24 cellular contexts compared by ENCODE assay signal in the genomic region with DNA sequence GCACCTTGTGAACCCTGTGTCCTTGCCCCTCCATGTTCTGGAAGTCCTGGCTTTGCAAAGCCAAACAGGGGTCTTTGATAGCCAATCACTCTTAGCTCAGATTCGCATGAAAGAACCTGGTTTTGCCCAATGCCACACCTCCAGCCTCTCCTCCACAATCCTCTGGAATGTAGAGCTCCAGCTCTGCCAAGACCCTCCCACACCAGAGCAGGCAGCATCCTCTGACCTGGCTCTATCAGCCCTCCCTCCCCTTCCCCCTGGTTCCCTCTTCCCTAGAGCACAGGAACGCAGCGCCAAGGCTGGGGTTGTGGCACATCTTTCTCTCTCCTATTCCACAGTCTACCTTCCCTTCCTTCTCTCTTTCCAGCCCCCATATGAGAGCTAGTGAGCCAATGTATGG.
A peak's percentile ranks its signal among the peaks of the same experiment; 100 is the strongest.
DNase-seq lines count a peak whose midpoint lies in the region; TF ChIP-seq lines count a peak whose summit lies in the region.
"Had no signal": no experiment of that assay in that cellular context is flagged by ENCODE, and none has a peak within 500 bp of the region (broad histone marks: within the 10 kb centered on the region; RNA-seq: fewer than 3 reads in every experiment).

No MANE protein-coding gene starts in this region.

- H3K9me3 ChIP-seq in BLaER1 (no peaks in the 10 kb centered on the region), neural progenitor cell (ENCODE audit: low read depth) (no peaks in the 10 kb centered on the region), ascending aorta (no peaks in the 10 kb centered on the region)

- no peaks in the 10 kb centered on the region for H3F3A ChIP-seq in neural progenitor cell (ENCODE audit: low read depth)

- H3K36me3 Mint-ChIP-seq in neural progenitor cell = no peaks in the 10 kb centered on the region
- H3K36me3 Mint-ChIP-seq: IgD-negative memory B cell had no signal

- H3K27ac ChIP-seq in BLaER1 (no peak overlapping the region), neural progenitor cell (no peak overlapping the region), ascending aorta (no peak overlapping the region)
- H3K27ac ChIP-seq: 22Rv1, PC-9 had no signal

- no peaks in the 10 kb centered on the region for H3K27me3 Mint-ChIP-seq in neural progenitor cell (ENCODE audit: insufficient read depth, low read depth)

- peaks cover 59% of the 10 kb centered on the region for H3K4me1 ChIP-seq in BLaER1
- H3K4me1 ChIP-seq in neural progenitor cell = no peaks in the 10 kb centered on the region
- H3K4me1 ChIP-seq in ascending aorta = no peaks in the 10 kb centered on the region

- no peak overlapping the region for H3K27ac Mint-ChIP-seq in neural progenitor cell
- H3K27ac Mint-ChIP-seq: B cell had no signal

- intact Hi-C loops in ascending aorta (cut with DNase I) = no loop called here

- H3K9me3 Mint-ChIP-seq in neural progenitor cell = peaks cover 2% of the 10 kb centered on the region
- H3K9me3 Mint-ChIP-seq: IgD-negative memory B cell had no signal

- peaks cover 16% of the 10 kb centered on the region for H4K20me1 ChIP-seq in BLaER1
- no peaks in the 10 kb centered on the region for H4K20me1 ChIP-seq in neural progenitor cell (ENCODE audit: low read depth)

- H3K4me3 Mint-ChIP-seq in neural progenitor cell = no peak overlapping the region
- H3K4me3 Mint-ChIP-seq: B cell, IgD-negative memory B cell had no signal

- TF ChIP-seq CTCF in neural progenitor cell (IDR thresholded peaks at IDR 0.05) (no peak), ascending aorta (IDR thresholded peaks at IDR 0.05) (no peak)

- no peaks in the 10 kb centered on the region for H3K79me2 ChIP-seq in neural progenitor cell (ENCODE audit: low read depth)

- no peak overlapping the region for H3K4me3 ChIP-seq in BLaER1
- H3K4me3 ChIP-seq in neural progenitor cell = no peak overlapping the region
- H3K4me3 ChIP-seq in ascending aorta = no peak overlapping the region
- H3K4me3 ChIP-seq: PC-9 had no signal

- H3K27me3 ChIP-seq in BLaER1 = peaks cover 24% of the 10 kb centered on the region
- H3K27me3 ChIP-seq in neural progenitor cell = no peaks in the 10 kb centered on the region
- no peaks in the 10 kb centered on the region for H3K27me3 ChIP-seq in ascending aorta

- peaks cover 8% of the 10 kb centered on the region for H3K4me1 Mint-ChIP-seq in neural progenitor cell

- DNase-seq in NCI-H226 (peak; percentile 63), astrocyte of the hippocampus (ENCODE audit: low read depth, low spot score) (peak; percentile 48), neural progenitor cell (ENCODE audit: low spot score) (peak; percentile 19), ascending aorta (ENCODE audit: low spot score in 2 of 2) (no peak), GDM1 (lab: John Stamatoyannopoulos, UW) (no peak), NOMO-1 (lab: John Stamatoyannopoulos, UW; ENCODE audit: unreplicated experiment in 2 of 2) (no peak)
- DNase-seq in activated CD8-positive, alpha-beta memory T cell treated with anti-CD3 and anti-CD28 coated beads, Interleukin-2, amount 50 U/mL, for 4 hours = no peak
- DNase-seq: Calu3; DMS79 treated with DMSO at 0.1 percent for 48 hours; NCI-H1092 treated with DMSO at 0.1 percent for 48 hours; NCI-H1436 treated with DMSO at 0.1 percent for 48 hours; NCI-H187 treated with DMSO at 0.1 percent for 48 hours; NCI-H2171 treated with DMSO at 0.1 percent for 48 hours; NCI-H446; NCI-H526; NCI-H82; NK-92 treated with Interleukin-12 subunit alpha and Interleukin-12 subunit beta, amount 100 ng/mL, for 24 hours; PC-9; RPMI8226; SHP77 had no signal

- H2AFZ ChIP-seq in neural progenitor cell (replicated peaks) = peak overlapping the region; percentile 9
- H2AFZ ChIP-seq: PC-9 had no signal

- H3K36me3 ChIP-seq in BLaER1 (no peaks in the 10 kb centered on the region), neural progenitor cell (no peaks in the 10 kb centered on the region), ascending aorta (no peaks in the 10 kb centered on the region)

- H3K4me2 ChIP-seq in BLaER1 = peak overlapping the region; percentile 86
- H3K4me2 ChIP-seq in neural progenitor cell = no peak overlapping the region
- H3K4me2 ChIP-seq: PC-9 had no signal

- H3K9ac ChIP-seq in BLaER1 (no peak overlapping the region), neural progenitor cell (no peak overlapping the region)

Comparison
In these comparisons a context has a peak if more than half of its experiments do, and no peak if none do; other contexts are left out.
1. DNase-seq: peak in NCI-H226 (single experiment), astrocyte of the hippocampus (single experiment) and neural progenitor cell (single experiment); none in ascending aorta (0 of 2), GDM1 (single experiment), activated CD8-positive, alpha-beta memory T cell treated with anti-CD3 and anti-CD28 coated beads, Interleukin-2, amount 50 U/mL, for 4 hours (single experiment) and NOMO-1 (0 of 2).